ENCODE assay signal across 8 cellular contexts in the genomic region with DNA sequence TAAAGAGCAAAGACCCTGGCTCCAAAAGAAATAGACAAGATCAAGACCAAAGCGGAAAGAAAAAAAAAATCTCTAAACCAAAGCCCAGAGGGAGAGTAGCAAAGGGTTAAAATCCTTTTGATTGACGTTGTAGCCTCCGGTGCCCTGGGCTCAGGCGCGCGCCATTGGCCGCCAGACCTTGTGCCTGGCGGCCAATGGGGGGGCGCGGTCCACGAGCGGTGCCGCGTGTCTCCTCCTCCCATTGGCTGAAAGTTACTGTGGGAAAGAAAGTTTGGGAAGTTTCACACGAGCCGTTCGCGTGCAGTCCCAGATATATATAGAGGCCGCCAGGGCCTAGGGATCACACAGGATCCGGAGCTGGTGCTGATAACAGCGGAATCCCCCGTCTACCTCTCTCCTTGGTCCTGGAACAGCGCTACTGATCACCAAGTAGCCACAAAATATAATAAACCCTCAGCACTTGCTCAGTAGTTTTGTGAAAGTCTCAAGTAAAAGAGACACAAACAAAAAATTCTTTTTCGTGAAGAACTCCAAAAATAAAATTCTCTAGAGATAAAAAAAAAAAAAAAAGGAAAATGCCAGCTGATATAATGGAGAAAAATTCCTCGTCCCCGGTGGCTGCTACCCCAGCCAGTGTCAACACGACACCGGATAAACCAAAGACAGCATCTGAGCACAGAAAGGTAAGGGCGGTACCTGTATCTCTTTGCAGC. TPM values are rescaled to one million over a fixed set of nuclear protein-coding genes. Genes with fewer than 3 reads are reported as not detected.
DNase-seq lines count a peak whose midpoint lies in the region; ATAC-seq and TF ChIP-seq lines count a peak whose summit lies in the region.

A gene with protein sequence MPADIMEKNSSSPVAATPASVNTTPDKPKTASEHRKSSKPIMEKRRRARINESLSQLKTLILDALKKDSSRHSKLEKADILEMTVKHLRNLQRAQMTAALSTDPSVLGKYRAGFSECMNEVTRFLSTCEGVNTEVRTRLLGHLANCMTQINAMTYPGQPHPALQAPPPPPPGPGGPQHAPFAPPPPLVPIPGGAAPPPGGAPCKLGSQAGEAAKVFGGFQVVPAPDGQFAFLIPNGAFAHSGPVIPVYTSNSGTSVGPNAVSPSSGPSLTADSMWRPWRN (plus strand): TSS at position 343 of the 713 bp plus-strand sequence. CDS start 233 bp downstream, at position 576.

- peaks cover 3% of the 10 kb centered on the region for H3K36me3 Mint-ChIP-seq in T-helper 1 cell treated with Interleukin-12 subunit alpha and Interleukin-12 subunit beta and Interleukin-4 antibody, amounts not matched to agents 30 μg/mL and 1 μg/mL, for 36 hours (ENCODE audit: low read depth)

- H3K9me3 ChIP-seq in sigmoid colon: no peaks in the 10 kb centered on the region

- no peaks in the 10 kb centered on the region for H3K36me3 ChIP-seq in H7 (replicated peaks; ENCODE audit: control insufficient read depth, insufficient read depth, low read length)
- H3K36me3 ChIP-seq in sigmoid colon: no peaks in the 10 kb centered on the region

- peak within 1 kb of the TSS; percentile 91 for H3K27ac Mint-ChIP-seq in T-helper 1 cell treated with Interleukin-12 subunit alpha and Interleukin-12 subunit beta and Interleukin-4 antibody, amounts not matched to agents 30 μg/mL and 1 μg/mL, for 36 hours

- 0 to 1% methylated on average over 29 of the region's 29 CpGs for WGBS in sigmoid colon, 2 donors

- peak within 1 kb of the TSS; percentile 91 for H3K4me3 Mint-ChIP-seq in T-helper 1 cell treated with Interleukin-12 subunit alpha and Interleukin-12 subunit beta and Interleukin-4 antibody, amounts not matched to agents 30 μg/mL and 1 μg/mL, for 36 hours

- TF ChIP-seq POLR2A in sigmoid colon (IDR thresholded peaks at IDR 0.05): peak; percentile 98

- DNase-seq in DMS79 treated with DMSO at 0.1 percent for 48 hours (lab: John Stamatoyannopoulos, UW) (peak; percentile 77), H7 (peak; percentile 96), NCI-H1436 (lab: John Stamatoyannopoulos, UW) (peak; percentile 85), cerebellar cortex (ENCODE audit: low spot score) (peak; percentile 79), iPS-NIHi7 (ENCODE audit: extremely low spot score) (peak; percentile 83), sigmoid colon (peak; percentile 98)

- peak in 1 of 4 donors; percentile 67 for TF ChIP-seq EP300 in sigmoid colon (IDR thresholded peaks at IDR 0.05)

- peaks cover 72% of the 10 kb centered on the region for H3K27me3 Mint-ChIP-seq in T-helper 1 cell treated with Interleukin-12 subunit alpha and Interleukin-12 subunit beta and Interleukin-4 antibody, amounts not matched to agents 30 μg/mL and 1 μg/mL, for 36 hours (ENCODE audit: low read depth)

- H3K4me3 ChIP-seq in H7 (ENCODE audit: insufficient read depth, low read depth, low read length) (peak within 1 kb of the TSS; percentile 69), sigmoid colon (peak within 1 kb of the TSS; percentile 56 to 68 (median 64))

- H3K4me1 ChIP-seq in sigmoid colon: peaks cover 0 to 68% (median 58%) of the 10 kb centered on the region in 4 donors

- TF ChIP-seq CTCF in sigmoid colon (IDR thresholded peaks at IDR 0.05): no peak

- peak within 1 kb of the TSS; percentile 90 to 99 (median 96) for H3K27ac ChIP-seq in sigmoid colon

- H3K27me3 ChIP-seq in H7 (ENCODE audit: control insufficient read depth, insufficient read depth, low read length) (peaks cover 9% of the 10 kb centered on the region; the same call in 1 of the 2 replicates), sigmoid colon (no peaks in the 10 kb centered on the region)

- ATAC-seq in HG03280 (IDR thresholded peaks at IDR 0.05; ENCODE audit: unreplicated experiment): no peak

- H3K9me3 Mint-ChIP-seq in T-helper 1 cell treated with Interleukin-12 subunit alpha and Interleukin-12 subunit beta and Interleukin-4 antibody, amounts not matched to agents 30 μg/mL and 1 μg/mL, for 36 hours: no peaks in the 10 kb centered on the region

- intact Hi-C loops in sigmoid colon (cut with DNase I): loop anchor here (2.0 to 5.0 kb wide), 4 partner anchors 65 to 355 kb away; no protein-coding TSS in a partner anchor

- peaks cover 51% of the 10 kb centered on the region for H3K4me1 Mint-ChIP-seq in T-helper 1 cell treated with Interleukin-12 subunit alpha and Interleukin-12 subunit beta and Interleukin-4 antibody, amounts not matched to agents 30 μg/mL and 1 μg/mL, for 36 hours (ENCODE audit: low read depth)

RNA-seq across cellular contexts. Expression of the gene that starts here (rescaled TPM):
- total RNA-seq in H7 (2014; rRNA removed; shearing (Covaris generic)): 49.4 and 70.9 TPM in 2 replicates
- total RNA-seq in sigmoid colon: 10 to 100 TPM; 17.4 to 35.0 (median 23.4) TPM
- 10 to 100 TPM; 24.0 to 47.4 (median 45.4) TPM for polyA plus RNA-seq in sigmoid colon
